1 cellular context compared by ENCODE assay signal in genomic region chr16:47719713-47720112, GRCh38.
TF ChIP-seq lines count a peak whose summit lies in the region.

No MANE protein-coding gene starts in this region.

TF ChIP-seq in K562, 482 proteins besides CTCF, POLR2A, EP300 and RAD21 (continued from another document):
- no peak for TF ChIP-seq ILK (tag; IDR thresholded peaks at IDR 0.05; ENCODE audit: borderline replicate concordance, low read depth)
